In the genomic region with DNA sequence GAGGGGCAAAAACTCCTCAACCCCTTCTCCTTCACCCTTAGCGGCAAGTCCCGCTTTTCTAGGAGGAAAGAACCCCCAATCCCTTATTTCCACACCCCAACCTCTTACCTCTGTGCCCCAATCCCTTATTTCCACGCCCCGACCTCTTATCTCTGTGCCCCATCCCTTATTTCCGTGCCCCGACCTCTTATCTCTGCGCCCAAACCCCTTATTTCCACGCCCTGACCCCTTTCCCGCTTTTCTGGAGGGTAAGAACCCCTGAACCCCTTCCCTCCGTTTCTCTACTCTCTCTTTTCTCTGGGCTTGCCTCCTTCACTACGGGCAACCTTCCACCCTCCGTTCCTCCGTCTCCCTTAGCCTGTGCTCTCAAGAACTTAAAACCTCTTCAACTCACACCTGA, we compare ENCODE assay signal across 8 cellular contexts. TPM values are rescaled to one million over a fixed set of nuclear protein-coding genes. Genes with fewer than 3 reads are reported as not detected.
"Had no signal": no experiment of that assay in that cellular context is flagged by ENCODE, and none has a peak within 500 bp of the region (broad histone marks: within the 10 kb centered on the region; RNA-seq: fewer than 3 reads in every experiment).

No MANE protein-coding gene starts in this region.

RNA-seq across cellular contexts. Expression of gene ART1, which starts 3.9 kb away (rescaled TPM):
- total RNA-seq: LHCN-M2, MCF 10A, NCI-H460, OCI-LY7, PC-9, RPMI7951, SJCRH30, SK-MEL-5 had no signal

RNA-seq across cellular contexts. Expression of gene ART5, which starts 7.1 kb away (rescaled TPM):
- total RNA-seq: MCF 10A, NCI-H460, OCI-LY7, PC-9, RPMI7951, SJCRH30, SK-MEL-5 had no signal
